14 cellular contexts compared by ENCODE assay signal in genomic region chr10:119222531-119222930, GRCh38. TPM values are rescaled to one million over a fixed set of nuclear protein-coding genes. Genes with fewer than 3 reads are reported as not detected.
DNase-seq lines count a peak whose midpoint lies in the region; ATAC-seq, FAIRE-seq and TF ChIP-seq lines count a peak whose summit lies in the region.
"Had no signal": no experiment of that assay in that cellular context is flagged by ENCODE, and none has a peak within 500 bp of the region (broad histone marks: within the 10 kb centered on the region; RNA-seq: fewer than 3 reads in every experiment).

No MANE protein-coding gene starts in this region.

- H3K4me1 Mint-ChIP-seq in central memory CD8-positive, alpha-beta T cell = peaks cover 5% of the 10 kb centered on the region

- 0% methylated on average over 5 of the region's 10 CpGs for WGBS in HepG2 (ENCODE audit: low lambda C conversion rate)
- WGBS in smooth muscle cell (ENCODE audit: low lambda C conversion rate) = 45% methylated on average over 10 of the region's 10 CpGs

- H3K9ac ChIP-seq in HepG2 (ENCODE audit: insufficient read depth, low read depth, low read length) (peak overlapping the region; percentile 58), smooth muscle cell (ENCODE audit: low read depth) (no peak overlapping the region), MM.1S (ENCODE audit: low read length) (no peak overlapping the region)
- H3K9ac ChIP-seq: BLaER1 treated with 17β-estradiol and CSF1 and Interleukin-3, amounts not matched to agents 10 nM and 100 nM had no signal

- no peak for TF ChIP-seq RAD21 in HepG2 (CRISPR knock-in tag; IDR thresholded peaks at IDR 0.05)

- H3K9me3 Mint-ChIP-seq in central memory CD8-positive, alpha-beta T cell = no peaks in the 10 kb centered on the region
- H3K9me3 Mint-ChIP-seq: activated T-cell treated with anti-CD3 and anti-CD28 coated beads, Interleukin-2, amount 50 U/mL, for 72 hours had no signal

- H3K9me3 ChIP-seq in HEK293 (ENCODE audit: control insufficient read depth, insufficient read depth, low read depth, low read length) (no peaks in the 10 kb centered on the region), HepG2 (ENCODE audit: low read length) (no peaks in the 10 kb centered on the region), smooth muscle cell (replicated peaks; ENCODE audit: low read depth) (no peaks in the 10 kb centered on the region), MM.1S (replicated peaks; ENCODE audit: insufficient read depth, low read length) (no peaks in the 10 kb centered on the region)
- H3K9me3 ChIP-seq: BLaER1 treated with 17β-estradiol and CSF1 and Interleukin-3, amounts not matched to agents 10 nM and 100 nM had no signal

- H3K9me2 ChIP-seq in MM.1S (replicated peaks; ENCODE audit: insufficient read depth, low read length) = no peaks in the 10 kb centered on the region

- CTCF ChIA-PET in HEK293 (lab: Yijun Ruan, JAX) = interaction anchor here (0.5 to 1.1 kb wide), 4 partner anchors 13 to 16 kb away, joined by 3 to 4 read pairs (median 4); no protein-coding TSS in a partner anchor
- CTCF ChIA-PET in HepG2 (lab: Yijun Ruan, JAX; ENCODE audit: low intra/inter-chr PET ratio, low total read pairs) = no interaction called here

- intact Hi-C loops in HepG2 (cut with micrococcal nuclease; ENCODE audit: unreplicated experiment) = loop anchor here (1.0 kb wide), 1 partner anchor 49 kb away; no protein-coding TSS in a partner anchor

- H3K36me3 ChIP-seq in HEK293 (ENCODE audit: control insufficient read depth in 2 of 2, insufficient read depth in 1 of 2, low read length in 2 of 2) (no peaks in the 10 kb centered on the region), HepG2 (replicated peaks in 1 of 2; ENCODE audit: control insufficient read depth in 1 of 2, insufficient read depth in 2 of 2, low read length in 2 of 2) (no peaks in the 10 kb centered on the region), smooth muscle cell (ENCODE audit: low read depth) (no peaks in the 10 kb centered on the region), MM.1S (replicated peaks; ENCODE audit: insufficient read depth, low read length) (no peaks in the 10 kb centered on the region)
- H3K36me3 ChIP-seq: BLaER1 treated with 17β-estradiol and CSF1 and Interleukin-3, amounts not matched to agents 10 nM and 100 nM had no signal

- TF ChIP-seq EP300 in HepG2 (IDR thresholded peaks at IDR 0.05; ENCODE audit: low read depth in 2 of 2, low read length in 2 of 2) (no peak), HepG2 (CRISPR knock-in tag; IDR thresholded peaks at IDR 0.05; ENCODE audit: borderline replicate concordance) (no peak)

- no peak for FAIRE-seq in HepG2 (lab: Jason Lieb, UNC)
- FAIRE-seq: H54 had no signal

- peaks cover 20% of the 10 kb centered on the region for H3K4me1 ChIP-seq in HEK293 (ENCODE audit: control insufficient read depth, insufficient read depth, low read length)
- peaks cover 50% of the 10 kb centered on the region for H3K4me1 ChIP-seq in HepG2 (ENCODE audit: insufficient read depth, low read length)
- peaks cover 21% of the 10 kb centered on the region for H3K4me1 ChIP-seq in smooth muscle cell (ENCODE audit: low read depth)
- no peaks in the 10 kb centered on the region for H3K4me1 ChIP-seq in MM.1S (ENCODE audit: low read length)

- peak overlapping the region; percentile 59 for H3K27ac Mint-ChIP-seq in central memory CD8-positive, alpha-beta T cell (ENCODE audit: low read depth)

- no peak overlapping the region for H2AFZ ChIP-seq in HepG2 (ENCODE audit: low read length)
- no peak overlapping the region for H2AFZ ChIP-seq in smooth muscle cell (ENCODE audit: low read depth)
- H2AFZ ChIP-seq in MM.1S (ENCODE audit: low read length) = no peak overlapping the region

- H3K27me3 Mint-ChIP-seq in central memory CD8-positive, alpha-beta T cell = no peaks in the 10 kb centered on the region

- no TSS peak for BruUV-seq in HepG2 (replicated peaks; lab: Mats Ljungman, UMichigan)

- in situ Hi-C loops in HepG2 (cut with HindIII; ENCODE audit: extremely low pct_ligation_motif_present, low pct_unique_long_range_greater_than_20kb) = no loop called here

- H3K4me3 Mint-ChIP-seq in central memory CD8-positive, alpha-beta T cell = no peak overlapping the region

- no peak for DNase-seq in central memory CD8-positive, alpha-beta T cell (ENCODE audit: low spot score in 2 of 2)
- DNase-seq in HepG2 (ENCODE audit: low spot score) = peak; percentile 77
- no peak for DNase-seq in smooth muscle cell (lab: John Stamatoyannopoulos, UW; ENCODE audit: unreplicated experiment)
- no peak for DNase-seq in stimulated activated naive CD4-positive, alpha-beta T cell treated with Interleukin-2 at 50 U/mL for 16 hours (lab: John Stamatoyannopoulos, UW)
- no peak for DNase-seq in DMS79 (lab: John Stamatoyannopoulos, UW)
- DNase-seq in NCI-H2171 treated with DMSO at 0.1 percent for 48 hours (lab: John Stamatoyannopoulos, UW) = no peak
- no peak for DNase-seq in MM.1S
- DNase-seq: activated T-cell treated with anti-CD3 and anti-CD28 coated beads, Interleukin-2, amount 50 U/mL, for 72 hours; glutamatergic neuron; KBM-7; midbrain had no signal

- H3K79me2 ChIP-seq in HepG2 (ENCODE audit: insufficient read depth, low read length) (peaks cover 27% of the 10 kb centered on the region), smooth muscle cell (ENCODE audit: low read depth) (peaks cover 21% of the 10 kb centered on the region), MM.1S (ENCODE audit: low read length) (no peaks in the 10 kb centered on the region)

- peaks cover 4% of the 10 kb centered on the region for H3K36me3 Mint-ChIP-seq in central memory CD8-positive, alpha-beta T cell (ENCODE audit: insufficient read depth)

- H3K27ac ChIP-seq in HEK293 (ENCODE audit: extremely low read depth, low read depth, low read length) = no peak overlapping the region
- peak overlapping the region; percentile 60 for H3K27ac ChIP-seq in HepG2 (ENCODE audit: extremely low read length, insufficient read depth, low read length)
- no peak overlapping the region for H3K27ac ChIP-seq in smooth muscle cell (ENCODE audit: low read depth)
- H3K27ac ChIP-seq in MM.1S (ENCODE audit: low read length) = no peak overlapping the region
- H3K27ac ChIP-seq: BLaER1 treated with 17β-estradiol and CSF1 and Interleukin-3, amounts not matched to agents 10 nM and 100 nM had no signal

- no peak for ATAC-seq in central memory CD8-positive, alpha-beta T cell (replicated peaks; ENCODE audit: extremely low read depth, poor library complexity, severe bottlenecking)
- peak; percentile 87 for ATAC-seq in HepG2

- POLR2A ChIA-PET in HEK293 (lab: Yijun Ruan, JAX) = interaction anchor here (1.2 kb wide), 1 partner anchor 15 kb away, joined by 3 read pairs; no protein-coding TSS in a partner anchor
- POLR2A ChIA-PET in HepG2 (lab: Yijun Ruan, JAX) = interaction anchor here (0.9 to 3.4 kb wide), 10 partner anchors 10 to 186 kb away, joined by 3 to 44 read pairs (median 4); partner anchors contain the start of gene GRK5

- H4K20me1 ChIP-seq in HepG2 (ENCODE audit: insufficient read depth, low read length) (no peaks in the 10 kb centered on the region), smooth muscle cell (ENCODE audit: low read depth) (peaks cover 4% of the 10 kb centered on the region), MM.1S (ENCODE audit: insufficient read depth, low read length) (no peaks in the 10 kb centered on the region)

- H3K4me2 ChIP-seq in HepG2 (ENCODE audit: low read depth, low read length) (peak overlapping the region; percentile 84), smooth muscle cell (peak overlapping the region; percentile 67), MM.1S (ENCODE audit: low read depth, low read length) (no peak overlapping the region)
- H3K4me2 ChIP-seq: BLaER1 treated with 17β-estradiol and CSF1 and Interleukin-3, amounts not matched to agents 10 nM and 100 nM had no signal

- H3F3A ChIP-seq in smooth muscle cell (ENCODE audit: low read depth) (no peaks in the 10 kb centered on the region), MM.1S (ENCODE audit: insufficient read depth, low read length) (no peaks in the 10 kb centered on the region)

- H3K4me3 ChIP-seq in HEK293 (ENCODE audit: low read depth, low read length) (no peak overlapping the region), HepG2 (replicated peaks in 1 of 3; ENCODE audit: insufficient read depth in 1 of 3, low read depth in 2 of 3, low read length in 3 of 3) (peak overlapping the region; percentile 40 to 69 (median 42); a peak in 5 of 6 replicates), smooth muscle cell (peak overlapping the region; percentile 16), MM.1S (ENCODE audit: low read length) (no peak overlapping the region)
- H3K4me3 ChIP-seq: BLaER1 treated with 17β-estradiol and CSF1 and Interleukin-3, amounts not matched to agents 10 nM and 100 nM had no signal

- H3K27me3 ChIP-seq in HepG2 (ENCODE audit: control insufficient read depth in 1 of 2, insufficient read depth in 2 of 2, low read length in 2 of 2) = no peaks in the 10 kb centered on the region
- no peaks in the 10 kb centered on the region for H3K27me3 ChIP-seq in smooth muscle cell (ENCODE audit: low read depth)
- no peaks in the 10 kb centered on the region for H3K27me3 ChIP-seq in MM.1S (replicated peaks; ENCODE audit: insufficient read depth, low read length)
- H3K27me3 ChIP-seq: BLaER1 treated with 17β-estradiol and CSF1 and Interleukin-3, amounts not matched to agents 10 nM and 100 nM had no signal

- TF ChIP-seq POLR2A in HepG2 (IDR thresholded peaks at IDR 0.05; ENCODE audit: insufficient read depth in 1 of 2, low read depth in 2 of 2, low read length in 2 of 2) = no peak

- TF ChIP-seq CTCF in HEK293 (tag by site-specific recombination; IDR thresholded peaks at IDR 0.05) (no peak), HepG2 (CRISPR knock-in tag; IDR thresholded peaks at IDR 0.05) (no peak), smooth muscle cell (IDR thresholded peaks at IDR 0.05; ENCODE audit: borderline replicate concordance, insufficient read depth, poor library complexity, severe bottlenecking) (no peak), MM.1S (IDR thresholded peaks at IDR 0.05; ENCODE audit: low read length) (no peak)

RNA-seq across cellular contexts. Expression of gene GRK5, which starts 15.2 kb away (rescaled TPM):
- total RNA-seq in HepG2 (2016; rRNA removed; fragmentation: Illumina TruSeq; extraction: Trizol) (12.6 and 12.8 TPM in 2 replicates), smooth muscle cell (5.2 and 7.0 TPM in 2 replicates)
- total RNA-seq in HepG2 (2016; cell fraction: cytosol; rRNA removed; fragmentation: Illumina TruSeq; extraction: Trizol; ENCODE audit: low read depth) = 6.3 and 7.7 TPM in 2 replicates
- total RNA-seq in HepG2 (2016; cell fraction: insoluble cytoplasmic fraction; rRNA removed; fragmentation: Illumina TruSeq; extraction: Trizol) = 11.4 and 13.0 TPM in 2 replicates
- total RNA-seq in HepG2 (2016; cell fraction: membrane; rRNA removed; fragmentation: Illumina TruSeq; extraction: Trizol) = 18.1 and 19.4 TPM in 2 replicates
- total RNA-seq in HepG2 (2016; cell fraction: nucleus; rRNA removed; fragmentation: Illumina TruSeq; extraction: Trizol) = 6.4 and 8.1 TPM in 2 replicates
- polyA plus RNA-seq in HepG2 (2011; rRNA removed) (10.4 and 11.5 TPM in 2 replicates), smooth muscle cell (4.4 and 5.0 TPM in 2 replicates)
- polyA plus RNA-seq in HepG2 (2011; cell fraction: cytosol; rRNA removed) = 10.0 and 11.4 TPM in 2 replicates
- 11.8 and 12.9 TPM in 2 replicates for polyA plus RNA-seq in HepG2 (2011; cell fraction: nucleus; rRNA removed)
- 10.9 and 14.3 TPM in 2 replicates for polyA plus RNA-seq in HepG2 (2012)
- polyA plus RNA-seq in HepG2 (2016; cell fraction: cytosol; fragmentation: Illumina TruSeq; extraction: Trizol; ENCODE audit: low read depth) = 7.6 and 7.7 TPM in 2 replicates
- polyA plus RNA-seq in HepG2 (2016; cell fraction: insoluble cytoplasmic fraction; fragmentation: Illumina TruSeq; extraction: Trizol; ENCODE audit: low read depth) = 14.0 and 15.2 TPM in 2 replicates
- polyA plus RNA-seq in HepG2 (2016; cell fraction: membrane; fragmentation: Illumina TruSeq; extraction: Trizol; ENCODE audit: low read depth) = 16.0 and 16.9 TPM in 2 replicates
- 15.4 and 17.0 TPM in 2 replicates for polyA plus RNA-seq in HepG2 (2016; cell fraction: nucleus; fragmentation: Illumina TruSeq; extraction: Trizol; ENCODE audit: insufficient read depth, low read depth)
- 5.5 and 9.4 TPM in 2 replicates for polyA minus RNA-seq in HepG2 (2011; rRNA and poly(A)+ RNA removed; ENCODE audit: low replicate concordance)
- polyA minus RNA-seq in HepG2 (2011; cell fraction: cytosol; rRNA and poly(A)+ RNA removed) = 5.5 and 8.2 TPM in 2 replicates
- 5.2 and 6.5 TPM in 2 replicates for polyA minus RNA-seq in HepG2 (2011; cell fraction: nucleus; rRNA and poly(A)+ RNA removed)

RNA-seq across cellular contexts. Expression of gene PRDX3, which starts 43.9 kb away (rescaled TPM):
- total RNA-seq in HepG2 (2016; rRNA removed; fragmentation: Illumina TruSeq; extraction: Trizol) (407 and 643 TPM in 2 replicates), smooth muscle cell (156 and 162 TPM in 2 replicates)
- 38.1 and 38.2 TPM in 2 replicates for total RNA-seq in HepG2 (2016; cell fraction: cytosol; rRNA removed; fragmentation: Illumina TruSeq; extraction: Trizol; ENCODE audit: low read depth)
- 410 and 682 TPM in 2 replicates for total RNA-seq in HepG2 (2016; cell fraction: insoluble cytoplasmic fraction; rRNA removed; fragmentation: Illumina TruSeq; extraction: Trizol)
- 107 and 113 TPM in 2 replicates for total RNA-seq in HepG2 (2016; cell fraction: membrane; rRNA removed; fragmentation: Illumina TruSeq; extraction: Trizol)
- total RNA-seq in HepG2 (2016; cell fraction: nucleus; rRNA removed; fragmentation: Illumina TruSeq; extraction: Trizol) = 156 and 165 TPM in 2 replicates
- polyA plus RNA-seq in HepG2 (2011; rRNA removed) (422 and 565 TPM in 2 replicates), smooth muscle cell (97.3 and 123 TPM in 2 replicates)
- polyA plus RNA-seq in HepG2 (2011; cell fraction: cytosol; rRNA removed) = 232 and 280 TPM in 2 replicates
- polyA plus RNA-seq in HepG2 (2011; cell fraction: nucleus; rRNA removed) = 67.2 and 84.0 TPM in 2 replicates
- polyA plus RNA-seq in HepG2 (2012) = 200 and 294 TPM in 2 replicates
- polyA plus RNA-seq in HepG2 (2016; cell fraction: cytosol; fragmentation: Illumina TruSeq; extraction: Trizol; ENCODE audit: low read depth) = 38.1 and 38.3 TPM in 2 replicates
- 634 and 704 TPM in 2 replicates for polyA plus RNA-seq in HepG2 (2016; cell fraction: insoluble cytoplasmic fraction; fragmentation: Illumina TruSeq; extraction: Trizol; ENCODE audit: low read depth)
- 89.6 and 90.4 TPM in 2 replicates for polyA plus RNA-seq in HepG2 (2016; cell fraction: membrane; fragmentation: Illumina TruSeq; extraction: Trizol; ENCODE audit: low read depth)
- polyA plus RNA-seq in HepG2 (2016; cell fraction: nucleus; fragmentation: Illumina TruSeq; extraction: Trizol; ENCODE audit: insufficient read depth, low read depth) = 227 and 242 TPM in 2 replicates
- polyA minus RNA-seq in HepG2 (2011; rRNA and poly(A)+ RNA removed; ENCODE audit: low replicate concordance) = 468 and 479 TPM in 2 replicates
- 135 and 138 TPM in 2 replicates for polyA minus RNA-seq in HepG2 (2011; cell fraction: cytosol; rRNA and poly(A)+ RNA removed)
- 69.5 and 85.7 TPM in 2 replicates for polyA minus RNA-seq in HepG2 (2011; cell fraction: nucleus; rRNA and poly(A)+ RNA removed)

RNA-seq across cellular contexts. Expression of gene SFXN4, which starts 57.0 kb away (rescaled TPM):
- total RNA-seq in HepG2 (2016; rRNA removed; fragmentation: Illumina TruSeq; extraction: Trizol) (47.4 and 64.9 TPM in 2 replicates), smooth muscle cell (7.9 and 12.2 TPM in 2 replicates)
- total RNA-seq in HepG2 (2016; cell fraction: cytosol; rRNA removed; fragmentation: Illumina TruSeq; extraction: Trizol; ENCODE audit: low read depth) = 71.2 and 73.7 TPM in 2 replicates
- total RNA-seq in HepG2 (2016; cell fraction: insoluble cytoplasmic fraction; rRNA removed; fragmentation: Illumina TruSeq; extraction: Trizol) = 55.2 and 66.3 TPM in 2 replicates
- 75.6 and 82.1 TPM in 2 replicates for total RNA-seq in HepG2 (2016; cell fraction: membrane; rRNA removed; fragmentation: Illumina TruSeq; extraction: Trizol)
- total RNA-seq in HepG2 (2016; cell fraction: nucleus; rRNA removed; fragmentation: Illumina TruSeq; extraction: Trizol) = 39.7 and 50.2 TPM in 2 replicates
- polyA plus RNA-seq in HepG2 (2011; rRNA removed) (44.6 and 47.7 TPM in 2 replicates), smooth muscle cell (12.8 and 16.2 TPM in 2 replicates)
- polyA plus RNA-seq in HepG2 (2011; cell fraction: cytosol; rRNA removed) = 31.1 and 39.7 TPM in 2 replicates
- 45.5 and 47.7 TPM in 2 replicates for polyA plus RNA-seq in HepG2 (2011; cell fraction: nucleus; rRNA removed)
- polyA plus RNA-seq in HepG2 (2012) = 32.0 and 35.6 TPM in 2 replicates
- 63.0 and 72.7 TPM in 2 replicates for polyA plus RNA-seq in HepG2 (2016; cell fraction: cytosol; fragmentation: Illumina TruSeq; extraction: Trizol; ENCODE audit: low read depth)
- 42.6 and 43.4 TPM in 2 replicates for polyA plus RNA-seq in HepG2 (2016; cell fraction: insoluble cytoplasmic fraction; fragmentation: Illumina TruSeq; extraction: Trizol; ENCODE audit: low read depth)
- 56.9 and 60.5 TPM in 2 replicates for polyA plus RNA-seq in HepG2 (2016; cell fraction: membrane; fragmentation: Illumina TruSeq; extraction: Trizol; ENCODE audit: low read depth)
- 62.6 and 72.4 TPM in 2 replicates for polyA plus RNA-seq in HepG2 (2016; cell fraction: nucleus; fragmentation: Illumina TruSeq; extraction: Trizol; ENCODE audit: insufficient read depth, low read depth)
- 25.6 and 27.5 TPM in 2 replicates for polyA minus RNA-seq in HepG2 (2011; rRNA and poly(A)+ RNA removed; ENCODE audit: low replicate concordance)
- polyA minus RNA-seq in HepG2 (2011; cell fraction: cytosol; rRNA and poly(A)+ RNA removed) = 19.2 and 19.8 TPM in 2 replicates
- 21.6 and 26.9 TPM in 2 replicates for polyA minus RNA-seq in HepG2 (2011; cell fraction: nucleus; rRNA and poly(A)+ RNA removed)

Comparison
In these comparisons a context has a peak if more than half of its experiments do, and no peak if none do; other contexts are left out.
1. H3K4me3 ChIP-seq: peak in HepG2 (3 of 3) and smooth muscle cell (single experiment); none in HEK293 (single experiment) and MM.1S (single experiment).
2. Of the 63 proteins assayed by ChIP-seq in both HepG2 and HEK293: peak only in HepG2: PATZ1, ZBTB20, ZNF274, ZNF292 and ZNF501; only in HEK293: ZNF549; in both: none; in neither: 57.